13 cellular contexts compared by ENCODE assay signal in the genomic region with DNA sequence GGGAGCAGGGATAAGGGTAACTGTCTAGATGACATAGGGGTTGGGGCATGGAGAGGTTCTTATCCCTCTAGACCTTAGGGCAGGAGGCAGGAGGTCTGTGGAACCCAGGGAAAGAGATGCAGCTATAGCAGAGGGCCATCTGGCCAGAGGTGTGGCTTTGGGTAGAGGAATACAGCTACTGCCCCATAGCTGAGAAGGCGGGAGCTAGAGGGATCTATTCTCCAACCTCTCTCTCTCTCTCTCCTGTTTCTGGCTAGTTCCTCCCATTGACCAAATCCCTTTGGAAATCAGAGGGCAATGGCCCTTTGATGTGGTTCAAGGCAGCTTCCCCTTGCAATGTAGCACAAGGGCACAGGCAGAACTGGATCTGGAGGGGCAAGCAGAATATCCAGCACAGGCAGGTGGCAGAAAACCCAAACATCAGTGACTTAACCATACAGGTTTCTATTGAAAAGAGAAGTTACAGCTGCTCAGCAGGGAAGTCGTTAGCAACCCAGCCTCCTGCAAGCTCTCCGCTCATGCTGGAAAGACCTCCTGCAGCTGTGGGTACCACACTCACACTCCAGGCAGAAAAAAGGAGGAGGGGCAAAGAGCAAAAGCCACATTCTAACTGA. TPM values are rescaled to one million over a fixed set of nuclear protein-coding genes. Genes with fewer than 3 reads are reported as not detected.
A peak's percentile ranks its signal among the peaks of the same experiment; 100 is the strongest.
DNase-seq lines count a peak whose midpoint lies in the region; ATAC-seq and TF ChIP-seq lines count a peak whose summit lies in the region.
"Had no signal": no experiment of that assay in that cellular context is flagged by ENCODE, and none has a peak within 500 bp of the region (broad histone marks: within the 10 kb centered on the region; RNA-seq: fewer than 3 reads in every experiment).

No MANE protein-coding gene starts in this region.

- no peaks in the 10 kb centered on the region for H3K36me3 Mint-ChIP-seq in CD14-positive monocyte
- H3K36me3 Mint-ChIP-seq in activated naive CD8-positive, alpha-beta T cell treated with anti-CD3 and anti-CD28 coated beads, Interleukin-2, amount 50 U/mL, for 24 hours (ENCODE audit: low read depth) = no peaks in the 10 kb centered on the region
- H3K36me3 Mint-ChIP-seq: activated naive CD8-positive, alpha-beta T cell treated with anti-CD3 and anti-CD28 coated beads, Interleukin-2, amount 10 ng/mL, durations not matched to agents 7 days and 5 days had no signal

- peaks cover 5% of the 10 kb centered on the region for H3K4me1 Mint-ChIP-seq in CD14-positive monocyte
- H3K4me1 Mint-ChIP-seq in activated naive CD8-positive, alpha-beta T cell treated with anti-CD3 and anti-CD28 coated beads, Interleukin-2, amount 50 U/mL, for 24 hours = no peaks in the 10 kb centered on the region
- H3K4me1 Mint-ChIP-seq: activated naive CD8-positive, alpha-beta T cell treated with anti-CD3 and anti-CD28 coated beads, Interleukin-2, amount 10 ng/mL, durations not matched to agents 7 days and 5 days had no signal

- no peak for ATAC-seq in activated naive CD8-positive, alpha-beta T cell treated with anti-CD3 and anti-CD28 coated beads, Interleukin-2, amount 50 U/mL, for 24 hours
- ATAC-seq in GM19467 (IDR thresholded peaks at IDR 0.05; ENCODE audit: unreplicated experiment) = no peak
- no peak for ATAC-seq in GM21786 (IDR thresholded peaks at IDR 0.05; ENCODE audit: unreplicated experiment)

- TF ChIP-seq CTCF in CD14-positive monocyte (IDR thresholded peaks at IDR 0.05) (no peak), HEK293 (tag by site-specific recombination; IDR thresholded peaks at IDR 0.05) (no peak)

- peak overlapping the region; percentile 3 to 41 for H3K4me3 Mint-ChIP-seq in CD14-positive monocyte
- H3K4me3 Mint-ChIP-seq in activated naive CD8-positive, alpha-beta T cell treated with anti-CD3 and anti-CD28 coated beads, Interleukin-2, amount 50 U/mL, for 24 hours = no peak overlapping the region
- H3K4me3 Mint-ChIP-seq: activated naive CD8-positive, alpha-beta T cell treated with anti-CD3 and anti-CD28 coated beads, Interleukin-2, amount 10 ng/mL, durations not matched to agents 7 days and 5 days had no signal

- DNase-seq in CD14-positive monocyte (ENCODE audit: low spot score) = no peak
- peak; percentile 1 for DNase-seq in NCI-H774 (lab: John Stamatoyannopoulos, UW)
- peak; percentile 47 for DNase-seq in ecto neural progenitor cell (ENCODE audit: low spot score)
- no peak for DNase-seq in activated naive CD8-positive, alpha-beta T cell treated with anti-CD3 and anti-CD28 coated beads, Interleukin-2, amount 50 U/mL, for 24 hours
- no peak for DNase-seq in central memory CD4-positive, alpha-beta T cell
- DNase-seq: activated CD4-positive, CD25-positive, alpha-beta regulatory T cell; activated naive CD8-positive, alpha-beta T cell treated with anti-CD3 and anti-CD28 coated beads, Interleukin-2, amount 10 ng/mL, durations not matched to agents 7 days and 5 days had no signal

- H3K9me3 ChIP-seq in HEK293 (ENCODE audit: control insufficient read depth, insufficient read depth, low read depth, low read length) = no peaks in the 10 kb centered on the region
- H3K9me3 ChIP-seq: esophagus muscularis mucosa had no signal

- H3K36me3 ChIP-seq in HEK293 (ENCODE audit: control insufficient read depth in 2 of 2, insufficient read depth in 1 of 2, low read length in 2 of 2) = no peaks in the 10 kb centered on the region
- H3K36me3 ChIP-seq: esophagus muscularis mucosa had no signal

- H3K9me3 Mint-ChIP-seq in CD14-positive monocyte = no peaks in the 10 kb centered on the region
- no peaks in the 10 kb centered on the region for H3K9me3 Mint-ChIP-seq in activated naive CD8-positive, alpha-beta T cell treated with anti-CD3 and anti-CD28 coated beads, Interleukin-2, amount 50 U/mL, for 24 hours
- H3K9me3 Mint-ChIP-seq: activated naive CD8-positive, alpha-beta T cell treated with anti-CD3 and anti-CD28 coated beads, Interleukin-2, amount 10 ng/mL, durations not matched to agents 7 days and 5 days had no signal

- H3K27me3 Mint-ChIP-seq in CD14-positive monocyte (ENCODE audit: low read depth in 3 of 3) = peaks cover 0 to 4% (median 3%) of the 10 kb centered on the region in 3 donors
- peaks cover 2% of the 10 kb centered on the region for H3K27me3 Mint-ChIP-seq in activated naive CD8-positive, alpha-beta T cell treated with anti-CD3 and anti-CD28 coated beads, Interleukin-2, amount 50 U/mL, for 24 hours

- no peak overlapping the region for H3K27ac ChIP-seq in HEK293 (ENCODE audit: extremely low read depth, low read depth, low read length)
- H3K27ac ChIP-seq: esophagus muscularis mucosa had no signal

- intact Hi-C loops in CD14-positive monocyte (cut with micrococcal nuclease) = no loop called here

- H3K4me1 ChIP-seq in HEK293 (ENCODE audit: control insufficient read depth, insufficient read depth, low read length) = peaks cover 16% of the 10 kb centered on the region

- peak overlapping the region in 1 of 7 donors; percentile 73 for H3K27ac Mint-ChIP-seq in CD14-positive monocyte
- H3K27ac Mint-ChIP-seq in activated naive CD8-positive, alpha-beta T cell treated with anti-CD3 and anti-CD28 coated beads, Interleukin-2, amount 50 U/mL, for 24 hours = no peak overlapping the region
- H3K27ac Mint-ChIP-seq: activated naive CD8-positive, alpha-beta T cell treated with anti-CD3 and anti-CD28 coated beads, Interleukin-2, amount 10 ng/mL, durations not matched to agents 7 days and 5 days had no signal

- CTCF ChIA-PET in HEK293 (lab: Yijun Ruan, JAX) = interaction anchor here (0.6 to 2.0 kb wide), 2 partner anchors 23 to 161 kb away, joined by 3 to 6 read pairs; no protein-coding TSS in a partner anchor

- H3K4me3 ChIP-seq in HEK293 (ENCODE audit: low read depth, low read length) = no peak overlapping the region
- H3K4me3 ChIP-seq: esophagus muscularis mucosa, lung had no signal

- POLR2A ChIA-PET in HEK293 (lab: Yijun Ruan, JAX) = no interaction called here

TF ChIP-seq in HEK293, 187 proteins besides CTCF, POLR2A, EP300 and RAD21:
- TF ChIP-seq GLIS1 (tag by site-specific recombination; IDR thresholded peaks at IDR 0.05) = peak; percentile 91
- 0 out of 2 replicates have a peak, but pooled peaks have one; percentile 23 for TF ChIP-seq GLIS2 (tag by site-specific recombination; IDR thresholded peaks at IDR 0.05)
- no peak for TF ChIP-seq ZNF561 (tag by site-specific recombination; IDR thresholded peaks at IDR 0.05; ENCODE audit: borderline replicate concordance)
- TF ChIP-seq ZIC2 (tag by site-specific recombination; IDR thresholded peaks at IDR 0.05) = peak; percentile 91

RNA-seq across cellular contexts. Expression of gene LMOD3, which starts 22.3 kb away (rescaled TPM):
- not detected for polyA plus RNA-seq in CD14-positive monocyte
- polyA plus RNA-seq: BJ had no signal

Comparison
In these comparisons a context has a peak if more than half of its experiments do, and no peak if none do; other contexts are left out.
1. DNase-seq: peak in NCI-H774 (single experiment) and ecto neural progenitor cell (single experiment); none in CD14-positive monocyte (single experiment), activated naive CD8-positive, alpha-beta T cell treated with anti-CD3 and anti-CD28 coated beads, Interleukin-2, amount 50 U/mL, for 24 hours (single experiment) and central memory CD4-positive, alpha-beta T cell (single experiment).